ENCODE assay signal across 8 cellular contexts in genomic region chr3:111539351-111540331, GRCh38. TPM values are rescaled to one million over a fixed set of nuclear protein-coding genes. Genes with fewer than 3 reads are reported as not detected.
A peak's percentile ranks its signal among the peaks of the same experiment; 100 is the strongest.
DNase-seq lines count a peak whose midpoint lies in the region; ATAC-seq and TF ChIP-seq lines count a peak whose summit lies in the region.

No MANE protein-coding gene starts in this region.

- no TSS peak for BruUV-seq in Caco-2 (replicated peaks; lab: Mats Ljungman, UMichigan)

- H3K4me1 ChIP-seq in Caco-2 (peaks cover 14% of the 10 kb centered on the region; the same call in 1 of the 2 replicates), skeletal muscle satellite cell (ENCODE audit: control insufficient read depth, insufficient read depth, low read length) (peaks cover 22% of the 10 kb centered on the region)

- POLR2A ChIA-PET in Caco-2 (lab: Charles Lee), result no interaction called here

- no peaks in the 10 kb centered on the region for H3K9me3 Mint-ChIP-seq in Caco-2 (ENCODE audit: unreplicated experiment)
- no peaks in the 10 kb centered on the region for H3K9me3 Mint-ChIP-seq in activated T-helper 17 cell treated with anti-CD3 and anti-CD28 coated beads, Interleukin-2, amount 50 U/mL, for 72 hours

- intact Hi-C loops in Caco-2 (cut with micrococcal nuclease; ENCODE audit: unreplicated experiment), result loop anchor here (1.0 to 10.0 kb wide), 6 partner anchors 105 to 527 kb away; partner anchors contain the start of gene NECTIN3
- intact Hi-C loops in head of caudate nucleus (cut with DNase I), result no loop called here

- H3K27me3 ChIP-seq in Caco-2 (replicated peaks; ENCODE audit: control insufficient read depth, insufficient read depth, low read length) (no peaks in the 10 kb centered on the region), skeletal muscle satellite cell (ENCODE audit: control insufficient read depth, insufficient read depth, low read length) (no peaks in the 10 kb centered on the region)

- no peaks in the 10 kb centered on the region for H3K27me3 Mint-ChIP-seq in Caco-2 (ENCODE audit: insufficient read depth, unreplicated experiment)
- no peaks in the 10 kb centered on the region for H3K27me3 Mint-ChIP-seq in activated T-helper 17 cell treated with anti-CD3 and anti-CD28 coated beads, Interleukin-2, amount 50 U/mL, for 72 hours

- peak; percentile 80 to 85 for TF ChIP-seq CTCF in Caco-2 (IDR thresholded peaks at IDR 0.05; ENCODE audit: insufficient read depth in 1 of 2, low read depth in 1 of 2, low read length in 1 of 2, severe bottlenecking in 1 of 2, unreplicated experiment in 1 of 2)

- H3K4me3 ChIP-seq in Caco-2 (ENCODE audit: low read depth, low read length), result no peak overlapping the region
- H3K4me3 ChIP-seq in skeletal muscle satellite cell (ENCODE audit: low read length), result no peak overlapping the region

- H3K27ac Mint-ChIP-seq in Caco-2 (ENCODE audit: unreplicated experiment), result no peak overlapping the region
- peak overlapping the region; percentile 68 for H3K27ac Mint-ChIP-seq in activated T-helper 17 cell treated with anti-CD3 and anti-CD28 coated beads, Interleukin-2, amount 50 U/mL, for 72 hours

- H3K36me3 ChIP-seq in Caco-2 (ENCODE audit: control insufficient read depth, insufficient read depth, low read length), result no peaks in the 10 kb centered on the region
- no peaks in the 10 kb centered on the region for H3K36me3 ChIP-seq in skeletal muscle satellite cell (ENCODE audit: insufficient read depth, low read length)

- peak overlapping the region; percentile 46 for H3K4me2 ChIP-seq in skeletal muscle satellite cell (ENCODE audit: low read length)

- DNase-seq in Caco-2 (peak; percentile 72 to 73), OCI-M1 (lab: John Stamatoyannopoulos, UW) (peak; percentile 41), head of caudate nucleus (peak; percentile 42 to 90 (median 70)), NCI-H1048 (lab: John Stamatoyannopoulos, UW) (no peak)

- CTCF ChIA-PET in Caco-2 (lab: Charles Lee), result interaction anchor here (0.9 kb wide), 1 partner anchor 84 kb away, joined by 4 read pairs; no protein-coding TSS in a partner anchor

- ATAC-seq in GM19351 (IDR thresholded peaks at IDR 0.05; ENCODE audit: unreplicated experiment) (peak; percentile 62), HG03354 (IDR thresholded peaks at IDR 0.05; ENCODE audit: poor library complexity, severe bottlenecking, unreplicated experiment) (peak; percentile 70)
- peak; percentile 30 for ATAC-seq in activated T-helper 17 cell treated with anti-CD3 and anti-CD28 coated beads, Interleukin-2, amount 50 U/mL, for 72 hours (replicated peaks)

- H3K36me3 Mint-ChIP-seq in Caco-2 (ENCODE audit: insufficient read depth, unreplicated experiment), result no peaks in the 10 kb centered on the region
- H3K36me3 Mint-ChIP-seq in activated T-helper 17 cell treated with anti-CD3 and anti-CD28 coated beads, Interleukin-2, amount 50 U/mL, for 72 hours (ENCODE audit: low read depth), result peaks cover 28% of the 10 kb centered on the region

- no peak overlapping the region for H3K9ac ChIP-seq in skeletal muscle satellite cell (ENCODE audit: low read depth, low read length)

- no peak overlapping the region for H3K4me3 Mint-ChIP-seq in Caco-2 (ENCODE audit: unreplicated experiment)
- H3K4me3 Mint-ChIP-seq in activated T-helper 17 cell treated with anti-CD3 and anti-CD28 coated beads, Interleukin-2, amount 50 U/mL, for 72 hours, result no peak overlapping the region

- H3K4me1 Mint-ChIP-seq in Caco-2 (ENCODE audit: low read depth, unreplicated experiment), result peaks cover 11% of the 10 kb centered on the region
- H3K4me1 Mint-ChIP-seq in activated T-helper 17 cell treated with anti-CD3 and anti-CD28 coated beads, Interleukin-2, amount 50 U/mL, for 72 hours, result peaks cover 24% of the 10 kb centered on the region

- no peaks in the 10 kb centered on the region for H3K9me3 ChIP-seq in Caco-2
- no peaks in the 10 kb centered on the region for H3K9me3 ChIP-seq in skeletal muscle satellite cell (replicated peaks; ENCODE audit: low read length)

RNA-seq across cellular contexts. Expression of gene CD96, which starts 2.4 kb away (rescaled TPM):
- total RNA-seq in Caco-2 (2022), result 0.59 and 1.5 TPM in 2 replicates
- 100 to 1,000 TPM in 1 of 2 donors, 10 to 100 TPM in 1; 67.6 to 107 TPM for total RNA-seq in activated T-helper 17 cell treated with anti-CD3 and anti-CD28 coated beads, Interleukin-2, amount 50 U/mL, for 72 hours
- not detected in 2 replicates for total RNA-seq in skeletal muscle satellite cell (2012; rRNA removed)

RNA-seq across cellular contexts. Expression of gene ZBED2, which starts 55.5 kb away (rescaled TPM):
- 0.14 and 0.20 TPM in 2 replicates for total RNA-seq in Caco-2 (2022)
- total RNA-seq in activated T-helper 17 cell treated with anti-CD3 and anti-CD28 coated beads, Interleukin-2, amount 50 U/mL, for 72 hours, result 100 to 1,000 TPM; 429 to 664 TPM
- total RNA-seq in skeletal muscle satellite cell (2012; rRNA removed), result not detected in 2 replicates

Comparison
In these comparisons a context has a peak if more than half of its experiments do, and no peak if none do; other contexts are left out.
1. RNA of gene CD96, which starts 2.4 kb away (total RNA-seq): 67.6 to 107 TPM in activated T-helper 17 cell treated with anti-CD3 and anti-CD28 coated beads, Interleukin-2, amount 50 U/mL, for 72 hours; 0.59 to 1.5 TPM in Caco-2; every median in the first group is over 10 times any median in the second.
2. RNA of gene ZBED2, which starts 55.5 kb away (total RNA-seq): 429 to 664 TPM in activated T-helper 17 cell treated with anti-CD3 and anti-CD28 coated beads, Interleukin-2, amount 50 U/mL, for 72 hours; 0.14 to 0.20 TPM in Caco-2; every median in the first group is over 100 times any median in the second.
3. Peak in every context shown above with its lines, with median percentiles within 50 percentile points of each other: ATAC-seq.